9 cellular contexts compared by ENCODE assay signal in the genomic region with DNA sequence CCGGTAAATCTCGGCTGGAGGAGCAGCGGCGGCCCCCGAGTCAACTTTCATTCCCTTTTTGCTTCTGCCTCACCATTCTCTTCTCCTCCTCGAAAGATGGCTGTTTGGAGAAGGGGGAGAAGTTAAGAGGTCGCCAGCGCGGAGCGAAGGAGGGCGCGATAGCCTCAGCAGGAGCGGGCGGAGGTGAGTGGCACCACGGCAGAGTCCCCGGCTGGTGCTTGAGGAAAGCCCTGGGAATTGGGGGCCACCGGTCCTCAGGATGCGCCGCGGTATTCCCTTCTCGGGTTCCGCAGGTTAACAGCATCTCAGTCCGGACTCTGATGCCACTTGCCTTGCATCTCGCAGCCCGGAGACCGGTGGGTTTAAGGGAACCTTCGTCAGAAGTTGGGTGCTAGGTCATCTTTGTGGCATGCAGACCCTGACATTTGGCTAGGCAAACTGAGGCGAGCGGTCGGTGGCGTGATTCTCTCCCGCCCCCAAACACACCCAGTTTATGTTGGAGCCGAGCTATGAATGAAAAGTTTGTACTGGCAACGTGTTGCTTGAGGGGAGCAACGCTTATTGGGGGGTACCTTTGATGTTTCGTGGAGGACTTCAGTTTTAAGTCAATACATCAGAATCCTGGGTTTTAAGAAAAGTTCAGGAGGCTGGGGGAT. TPM values are rescaled to one million over a fixed set of nuclear protein-coding genes. Genes with fewer than 3 reads are reported as not detected.
DNase-seq lines count a peak whose midpoint lies in the region; ATAC-seq and TF ChIP-seq lines count a peak whose summit lies in the region.
"Had no signal": no experiment of that assay in that cellular context is flagged by ENCODE, and none has a peak within 500 bp of the region (broad histone marks: within the 10 kb centered on the region; RNA-seq: fewer than 3 reads in every experiment).

No MANE protein-coding gene starts in this region.

- H3K27ac Mint-ChIP-seq in natural killer cell treated with Interleukin-12 subunit alpha and Interleukin-12 subunit beta and Interleukin-15 and Interleukin-18, amount 100 ng/mL, for 72 hours: no peak overlapping the region

- no peaks in the 10 kb centered on the region; the same call in 1 of the 2 replicates for H3F3A ChIP-seq in GM23248 (ENCODE audit: insufficient read depth)

- H3K36me3 ChIP-seq in GM23248 (ENCODE audit: low read depth) (no peaks in the 10 kb centered on the region), Panc1 (ENCODE audit: control insufficient read depth, insufficient read depth, low read length) (no peaks in the 10 kb centered on the region; the same call in 1 of the 2 replicates), esophagus (ENCODE audit: control insufficient read depth in 2 of 2, insufficient read depth in 2 of 2, low read length in 1 of 2) (no peaks in the 10 kb centered on the region)

- no peaks in the 10 kb centered on the region for H4K20me1 ChIP-seq in GM23248 (ENCODE audit: insufficient read depth)

- peaks cover 0 to 9% of the 10 kb centered on the region in 2 donors for H3K4me1 Mint-ChIP-seq in natural killer cell treated with Interleukin-12 subunit alpha and Interleukin-12 subunit beta and Interleukin-15 and Interleukin-18, amount 100 ng/mL, for 72 hours (ENCODE audit: low read depth in 2 of 2)

- H3K27me3 ChIP-seq in GM23248 (replicated peaks; ENCODE audit: insufficient read depth): peaks cover 30% of the 10 kb centered on the region
- peaks cover 48% of the 10 kb centered on the region for H3K27me3 ChIP-seq in Panc1 (ENCODE audit: control insufficient read depth, insufficient read depth, low read length)
- H3K27me3 ChIP-seq in esophagus (ENCODE audit: control insufficient read depth in 1 of 2, insufficient read depth in 2 of 2, low read length in 2 of 2): peaks cover 0 to 2% of the 10 kb centered on the region in 2 donors

- intact Hi-C loops in Panc1 (cut with micrococcal nuclease; ENCODE audit: unreplicated experiment): no loop called here

- no peak for DNase-seq in GM23248
- DNase-seq in Panc1 (ENCODE audit: low read depth, low spot score): no peak
- no peak for DNase-seq in natural killer cell treated with Interleukin-12 subunit alpha and Interleukin-12 subunit beta and Interleukin-15 and Interleukin-18, amount 100 ng/mL, for 72 hours (ENCODE audit: low spot score)
- no peak for DNase-seq in SKM-1 (lab: John Stamatoyannopoulos, UW; ENCODE audit: unreplicated experiment)
- no peak for DNase-seq in activated CD4-positive, CD25-positive, alpha-beta regulatory T cell (lab: John Stamatoyannopoulos, UW)

- peak overlapping the region; percentile 78 for H3K4me3 ChIP-seq in GM23248
- peak overlapping the region; percentile 48 to 51 for H3K4me3 ChIP-seq in Panc1 (ENCODE audit: low read depth in 2 of 2, low read length in 2 of 2)
- H3K4me3 ChIP-seq in esophagus (ENCODE audit: low read depth in 1 of 2, low read length in 2 of 2): peak overlapping the region; percentile 60 to 64

- H3K9me3 Mint-ChIP-seq in natural killer cell treated with Interleukin-12 subunit alpha and Interleukin-12 subunit beta and Interleukin-15 and Interleukin-18, amount 100 ng/mL, for 72 hours: no peaks in the 10 kb centered on the region

- no TSS peak for BruUV-seq in Panc1 (replicated peaks; lab: Mats Ljungman, UMichigan)

- no peaks in the 10 kb centered on the region for H3K9me2 ChIP-seq in GM23248 (ENCODE audit: insufficient read depth)

- in situ Hi-C loops in GM23248 (cut with MboI) (no loop called here), Panc1 (cut with HindIII; ENCODE audit: low pct_unique_long_range_greater_than_20kb, low sequenced_read_pairs) (no loop called here)

- H3K4me1 ChIP-seq in GM23248 (ENCODE audit: insufficient read depth): peaks cover 4% of the 10 kb centered on the region; the same call in 1 of the 2 replicates
- peaks cover 10% of the 10 kb centered on the region; the same call in 1 of the 2 replicates for H3K4me1 ChIP-seq in Panc1 (ENCODE audit: control insufficient read depth, insufficient read depth, low read length)
- peaks cover 3 to 7% of the 10 kb centered on the region in 2 donors for H3K4me1 ChIP-seq in esophagus (ENCODE audit: control insufficient read depth in 2 of 2, insufficient read depth in 2 of 2, low read length in 1 of 2)

- no peaks in the 10 kb centered on the region for H3K79me2 ChIP-seq in GM23248 (ENCODE audit: insufficient read depth)

- CTCF ChIA-PET in Panc1 (lab: Charles Lee): no interaction called here

- peak overlapping the region; percentile 88 for H2AFZ ChIP-seq in GM23248

- peaks cover 23 to 25% of the 10 kb centered on the region in 2 donors for H3K27me3 Mint-ChIP-seq in natural killer cell treated with Interleukin-12 subunit alpha and Interleukin-12 subunit beta and Interleukin-15 and Interleukin-18, amount 100 ng/mL, for 72 hours

- H3K36me3 Mint-ChIP-seq in natural killer cell treated with Interleukin-12 subunit alpha and Interleukin-12 subunit beta and Interleukin-15 and Interleukin-18, amount 100 ng/mL, for 72 hours: no peaks in the 10 kb centered on the region

- POLR2A ChIA-PET in Panc1 (lab: Charles Lee): interaction anchor here (0.5 kb wide), 1 partner anchor 36 kb away, joined by 7 read pairs; no protein-coding TSS in a partner anchor

- ATAC-seq in Panc1: peak; percentile 65
- peak in 1 of 2 donors; percentile 22 for ATAC-seq in natural killer cell treated with Interleukin-12 subunit alpha and Interleukin-12 subunit beta and Interleukin-15 and Interleukin-18, amount 100 ng/mL, for 72 hours
- no peak for ATAC-seq in HG02852 (IDR thresholded peaks at IDR 0.05; ENCODE audit: unreplicated experiment)
- ATAC-seq in GM18517 (IDR thresholded peaks at IDR 0.05; ENCODE audit: unreplicated experiment): no peak

- no peak for TF ChIP-seq CTCF in Panc1 (IDR thresholded peaks at IDR 0.05)

- 5 to 6% methylated on average over 36 of the region's 36 CpGs for WGBS in GM23248 (ENCODE audit: low coverage in 1 of 2, low lambda C conversion rate in 2 of 2, missing lambda C conversion rate in 2 of 2), 2 experiments
- 9% methylated on average over 36 of the region's 36 CpGs for WGBS in esophagus, 2 donors

- H3K27ac ChIP-seq in GM23248 (no peak overlapping the region), Panc1 (ENCODE audit: low read length) (no peak overlapping the region), esophagus (ENCODE audit: low read depth in 2 of 2, low read length in 1 of 2) (no peak overlapping the region)

- peak overlapping the region; percentile 91 for H3K4me2 ChIP-seq in GM23248 (ENCODE audit: unreplicated experiment)

- H3K9me3 ChIP-seq in GM23248 (ENCODE audit: low read depth) (no peaks in the 10 kb centered on the region), Panc1 (ENCODE audit: control insufficient read depth, insufficient read depth, low read depth, low read length) (peaks cover 1% of the 10 kb centered on the region), esophagus (ENCODE audit: control insufficient read depth in 2 of 2, insufficient read depth in 1 of 2, low read depth in 1 of 2, low read length in 1 of 2) (peaks cover 2 to 3% of the 10 kb centered on the region in 2 donors)

- peak overlapping the region; percentile 65 for H3K4me3 Mint-ChIP-seq in natural killer cell treated with Interleukin-12 subunit alpha and Interleukin-12 subunit beta and Interleukin-15 and Interleukin-18, amount 100 ng/mL, for 72 hours

- H3K9ac ChIP-seq in GM23248: no peak overlapping the region

RNA-seq across cellular contexts. Expression of gene PRPS1L1, which starts 59.5 kb away (rescaled TPM):
- total RNA-seq in GM23248 (2014; rRNA removed; shearing (Covaris generic)): not detected in 2 replicates
- polyA plus RNA-seq in GM23248 (2016; fragmentation: Nextera tagmentation; extraction: Ambion mirVana) (not detected in 2 replicates), esophagus (not detected)
- not detected for total RNA-seq in Panc1 (2021; ENCODE audit: unreplicated experiment)
- not detected for polyA plus RNA-seq in Panc1 (2012; ENCODE audit: insufficient read length)
- total RNA-seq in natural killer cell treated with Interleukin-12 subunit alpha and Interleukin-12 subunit beta and Interleukin-15 and Interleukin-18, amount 100 ng/mL, for 72 hours: not detected
- total RNA-seq: pulmonary artery endothelial cell had no signal
